ENCODE assay signal across 9 cellular contexts in the genomic region with DNA sequence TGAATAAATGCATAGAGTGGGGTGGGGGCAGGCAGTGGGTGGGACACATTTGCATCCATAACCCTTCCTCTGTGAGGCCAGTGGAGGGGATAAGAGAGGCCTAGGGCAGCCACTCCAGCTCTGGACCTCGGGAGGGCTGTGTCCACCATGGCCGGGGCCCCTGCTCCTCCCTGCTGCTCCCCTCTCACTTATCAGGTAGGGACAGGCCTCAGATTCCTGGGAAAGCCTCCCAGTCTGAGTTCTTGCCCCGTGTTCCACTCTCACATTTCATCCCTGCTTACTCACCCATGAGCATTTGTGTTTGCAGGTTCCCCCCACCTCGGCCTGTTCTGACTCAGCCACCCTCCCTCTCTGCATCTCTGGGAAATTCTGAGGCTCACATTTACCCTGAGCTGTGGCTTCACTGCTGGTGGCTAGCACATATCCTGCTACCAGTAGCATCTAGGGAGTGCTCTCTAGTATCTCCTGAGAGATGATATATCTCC.
DNase-seq lines count a peak whose midpoint lies in the region; ATAC-seq and TF ChIP-seq lines count a peak whose summit lies in the region.
"Had no signal": no experiment of that assay in that cellular context is flagged by ENCODE, and none has a peak within 500 bp of the region (broad histone marks: within the 10 kb centered on the region; RNA-seq: fewer than 3 reads in every experiment).

No MANE protein-coding gene starts in this region.

- no peak overlapping the region for H3K4me3 Mint-ChIP-seq in activated naive CD4-positive, alpha-beta T cell treated with anti-CD3 and anti-CD28 coated beads for 36 hours
- no peak overlapping the region for H3K4me3 Mint-ChIP-seq in activated naive CD4-positive, alpha-beta T cell treated with anti-CD3 and anti-CD28 coated beads, Interleukin-2, amount 10 ng/mL, durations not matched to agents 7 days and 5 days
- peak overlapping the region; percentile 77 for H3K4me3 Mint-ChIP-seq in memory B cell
- H3K4me3 Mint-ChIP-seq: dendritic cell treated with granulocyte-macrophage colony-stimulating factor and Interleukin-4, amounts not matched to agents 40 ng/mL and 50 ng/mL, for 4 days had no signal

- intact Hi-C loops in activated naive CD4-positive, alpha-beta T cell treated with anti-CD3 and anti-CD28 coated beads for 36 hours (cut with micrococcal nuclease) = no loop called here
- intact Hi-C loops in lower leg skin (cut with DNase I; ENCODE audit: low total_unique reads) = no loop called here
- intact Hi-C loops in sciatic nerve (cut with DNase I) = no loop called here

- whole genome bisulfite sequencing in lower leg skin, 2 donors = 29% methylated on average over 4 of the region's 4 CpGs

- ATAC-seq in HG02870 (IDR thresholded peaks at IDR 0.05; ENCODE audit: unreplicated experiment) (peak; percentile 72), SK-N-SH treated with all-trans-retinoic acid at 6 μM for 48 hours (peak; percentile 70), memory B cell (ENCODE audit: low read depth) (peak; percentile 57), sciatic nerve (no peak)

- no peak overlapping the region for H3K27ac Mint-ChIP-seq in activated naive CD4-positive, alpha-beta T cell treated with anti-CD3 and anti-CD28 coated beads for 36 hours
- H3K27ac Mint-ChIP-seq in activated naive CD4-positive, alpha-beta T cell treated with anti-CD3 and anti-CD28 coated beads, Interleukin-2, amount 10 ng/mL, durations not matched to agents 7 days and 5 days = no peak overlapping the region
- H3K27ac Mint-ChIP-seq in memory B cell = peak overlapping the region; percentile 83
- H3K27ac Mint-ChIP-seq: dendritic cell treated with granulocyte-macrophage colony-stimulating factor and Interleukin-4, amounts not matched to agents 40 ng/mL and 50 ng/mL, for 4 days had no signal

- peaks cover 13% of the 10 kb centered on the region for H3K4me1 Mint-ChIP-seq in activated naive CD4-positive, alpha-beta T cell treated with anti-CD3 and anti-CD28 coated beads for 36 hours (ENCODE audit: low read depth)
- H3K4me1 Mint-ChIP-seq in activated naive CD4-positive, alpha-beta T cell treated with anti-CD3 and anti-CD28 coated beads, Interleukin-2, amount 10 ng/mL, durations not matched to agents 7 days and 5 days = peaks cover 12% of the 10 kb centered on the region
- H3K4me1 Mint-ChIP-seq in memory B cell = peaks cover 40% of the 10 kb centered on the region

- peak; percentile 75 for DNase-seq in activated naive CD4-positive, alpha-beta T cell treated with anti-CD3 and anti-CD28 coated beads for 36 hours
- DNase-seq in activated naive CD4-positive, alpha-beta T cell treated with anti-CD3 and anti-CD28 coated beads, Interleukin-2, amount 10 ng/mL, durations not matched to agents 7 days and 5 days = no peak
- DNase-seq in memory B cell (ENCODE audit: low spot score in 2 of 2) (peak in 1 of 2 donors; percentile 36), lower leg skin (ENCODE audit: low spot score in 2 of 2) (no peak), NCI-H128 (lab: John Stamatoyannopoulos, UW; ENCODE audit: unreplicated experiment) (no peak), sciatic nerve (ENCODE audit: low spot score) (no peak)

- no peak for TF ChIP-seq POLR2A in lower leg skin (IDR thresholded peaks at IDR 0.05)

- CTCF ChIA-PET in activated naive CD4-positive, alpha-beta T cell treated with anti-CD3 and anti-CD28 coated beads for 36 hours (lab: Charles Lee) = interaction anchor here (0.5 to 1.5 kb wide), 4 partner anchors 8 to 213 kb away, joined by 3 to 4 read pairs (median 3); no protein-coding TSS in a partner anchor
- CTCF ChIA-PET in activated naive CD4-positive, alpha-beta T cell treated with anti-CD3 and anti-CD28 coated beads, Interleukin-2, amount 10 ng/mL, durations not matched to agents 7 days and 5 days (lab: Charles Lee) = interaction anchor here (0.6 to 2.0 kb wide), 7 partner anchors 14 to 101 kb away, joined by 3 to 10 read pairs (median 4); no protein-coding TSS in a partner anchor

- H3K4me3 ChIP-seq in lower leg skin (ENCODE audit: low read depth, poor library complexity, severe bottlenecking) = no peak overlapping the region

- no peaks in the 10 kb centered on the region for H3K27me3 Mint-ChIP-seq in activated naive CD4-positive, alpha-beta T cell treated with anti-CD3 and anti-CD28 coated beads for 36 hours (ENCODE audit: low read depth)
- H3K27me3 Mint-ChIP-seq in activated naive CD4-positive, alpha-beta T cell treated with anti-CD3 and anti-CD28 coated beads, Interleukin-2, amount 10 ng/mL, durations not matched to agents 7 days and 5 days = peaks cover 14% of the 10 kb centered on the region
- no peaks in the 10 kb centered on the region for H3K27me3 Mint-ChIP-seq in memory B cell

- no peak for TF ChIP-seq CTCF in lower leg skin (IDR thresholded peaks at IDR 0.05)

- no peaks in the 10 kb centered on the region for H3K36me3 Mint-ChIP-seq in activated naive CD4-positive, alpha-beta T cell treated with anti-CD3 and anti-CD28 coated beads for 36 hours (ENCODE audit: low read depth)
- no peaks in the 10 kb centered on the region for H3K36me3 Mint-ChIP-seq in activated naive CD4-positive, alpha-beta T cell treated with anti-CD3 and anti-CD28 coated beads, Interleukin-2, amount 10 ng/mL, durations not matched to agents 7 days and 5 days
- H3K36me3 Mint-ChIP-seq in memory B cell = no peaks in the 10 kb centered on the region

- H3K9me3 Mint-ChIP-seq in activated naive CD4-positive, alpha-beta T cell treated with anti-CD3 and anti-CD28 coated beads for 36 hours = no peaks in the 10 kb centered on the region
- no peaks in the 10 kb centered on the region for H3K9me3 Mint-ChIP-seq in activated naive CD4-positive, alpha-beta T cell treated with anti-CD3 and anti-CD28 coated beads, Interleukin-2, amount 10 ng/mL, durations not matched to agents 7 days and 5 days
- H3K9me3 Mint-ChIP-seq in memory B cell = no peaks in the 10 kb centered on the region
- H3K9me3 Mint-ChIP-seq: dendritic cell treated with granulocyte-macrophage colony-stimulating factor and Interleukin-4, amounts not matched to agents 40 ng/mL and 50 ng/mL, for 4 days had no signal

TF ChIP-seq in SK-N-SH treated with all-trans-retinoic acid at 6 μM for 48 hours, 23 proteins besides CTCF, POLR2A, EP300 and RAD21 (continues in another document):
- TF ChIP-seq ARNTL (CRISPR knock-in tag; IDR thresholded peaks at IDR 0.05; ENCODE audit: borderline replicate concordance, low read depth) (no peak), ZNF565 (CRISPR knock-in tag; conservative IDR thresholded peaks at IDR 0.05; ENCODE audit: low read depth) (no peak), SNAI2 (CRISPR knock-in tag; IDR thresholded peaks at IDR 0.05) (no peak), TCF4 (CRISPR knock-in tag; IDR thresholded peaks at IDR 0.05; ENCODE audit: borderline replicate concordance) (no peak), ZFP3 (CRISPR knock-in tag; IDR thresholded peaks at IDR 0.05) (no peak), ZNF70 (CRISPR knock-in tag; IDR thresholded peaks at IDR 0.05) (no peak), TOX (CRISPR knock-in tag; IDR thresholded peaks at IDR 0.05; ENCODE audit: borderline replicate concordance) (no peak), TSHZ2 (CRISPR knock-in tag; IDR thresholded peaks at IDR 0.05) (no peak), OSR1 (CRISPR knock-in tag; IDR thresholded peaks at IDR 0.05) (no peak)
- TF ChIP-seq, protein P1, sequence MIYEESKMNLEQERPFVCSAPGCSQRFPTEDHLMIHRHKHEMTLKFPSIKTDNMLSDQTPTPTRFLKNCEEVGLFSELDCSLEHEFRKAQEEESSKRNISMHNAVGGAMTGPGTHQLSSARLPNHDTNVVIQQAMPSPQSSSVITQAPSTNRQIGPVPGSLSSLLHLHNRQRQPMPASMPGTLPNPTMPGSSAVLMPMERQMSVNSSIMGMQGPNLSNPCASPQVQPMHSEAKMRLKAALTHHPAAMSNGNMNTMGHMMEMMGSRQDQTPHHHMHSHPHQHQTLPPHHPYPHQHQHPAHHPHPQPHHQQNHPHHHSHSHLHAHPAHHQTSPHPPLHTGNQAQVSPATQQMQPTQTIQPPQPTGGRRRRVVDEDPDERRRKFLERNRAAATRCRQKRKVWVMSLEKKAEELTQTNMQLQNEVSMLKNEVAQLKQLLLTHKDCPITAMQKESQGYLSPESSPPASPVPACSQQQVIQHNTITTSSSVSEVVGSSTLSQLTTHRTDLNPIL (CRISPR knock-in tag; IDR thresholded peaks at IDR 0.05; ENCODE audit: low read depth) = no peak
- TF ChIP-seq, protein P2, sequence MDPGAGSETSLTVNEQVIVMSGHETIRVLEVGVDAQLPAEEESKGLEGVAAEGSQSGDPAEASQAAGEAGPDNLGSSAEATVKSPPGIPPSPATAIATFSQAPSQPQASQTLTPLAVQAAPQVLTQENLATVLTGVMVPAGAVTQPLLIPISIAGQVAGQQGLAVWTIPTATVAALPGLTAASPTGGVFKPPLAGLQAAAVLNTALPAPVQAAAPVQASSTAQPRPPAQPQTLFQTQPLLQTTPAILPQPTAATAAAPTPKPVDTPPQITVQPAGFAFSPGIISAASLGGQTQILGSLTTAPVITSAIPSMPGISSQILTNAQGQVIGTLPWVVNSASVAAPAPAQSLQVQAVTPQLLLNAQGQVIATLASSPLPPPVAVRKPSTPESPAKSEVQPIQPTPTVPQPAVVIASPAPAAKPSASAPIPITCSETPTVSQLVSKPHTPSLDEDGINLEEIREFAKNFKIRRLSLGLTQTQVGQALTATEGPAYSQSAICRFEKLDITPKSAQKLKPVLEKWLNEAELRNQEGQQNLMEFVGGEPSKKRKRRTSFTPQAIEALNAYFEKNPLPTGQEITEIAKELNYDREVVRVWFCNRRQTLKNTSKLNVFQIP (CRISPR knock-in tag; IDR thresholded peaks at IDR 0.05; ENCODE audit: borderline replicate concordance, low read depth) = no peak
